ENCODE assay signal across 4 cellular contexts in the genomic region with DNA sequence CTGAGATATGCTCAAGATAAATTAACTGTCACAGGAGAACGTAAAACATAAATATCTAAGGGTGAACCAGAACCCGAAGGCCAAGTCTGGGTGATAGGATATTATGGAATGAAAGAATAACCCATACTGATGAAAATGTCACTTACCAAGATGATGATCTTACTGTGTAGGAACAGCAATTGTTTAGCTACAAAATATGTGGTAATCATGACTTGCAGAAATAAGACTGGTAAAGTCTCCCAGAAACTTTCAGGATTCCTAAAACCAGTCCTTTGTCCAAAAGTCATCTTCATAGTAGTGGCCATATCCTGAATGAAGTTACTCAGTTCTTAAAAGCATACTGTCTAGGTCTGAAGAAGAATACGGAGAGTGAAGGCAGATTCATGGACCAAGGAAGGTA. TPM values are rescaled to one million over a fixed set of nuclear protein-coding genes. Genes with fewer than 3 reads are reported as not detected.
"Had no signal": no experiment of that assay in that cellular context is flagged by ENCODE, and none has a peak within 500 bp of the region (broad histone marks: within the 10 kb centered on the region; RNA-seq: fewer than 3 reads in every experiment).

No MANE protein-coding gene starts in this region.

RNA-seq across cellular contexts. Expression of gene SLC38A11, which starts 30.7 kb away (rescaled TPM):
- total RNA-seq: dermis microvascular lymphatic vessel endothelial cell, endodermal cell, glomerular endothelial cell, mammary epithelial cell had no signal
